Comparison of ENCODE assay signal across 9 cellular contexts in genomic region chr6:130602151-130602770, GRCh38.
A peak's percentile ranks its signal among the peaks of the same experiment; 100 is the strongest.
DNase-seq lines count a peak whose midpoint lies in the region; ATAC-seq, FAIRE-seq and TF ChIP-seq lines count a peak whose summit lies in the region.
"Had no signal": no experiment of that assay in that cellular context is flagged by ENCODE, and none has a peak within 500 bp of the region (broad histone marks: within the 10 kb centered on the region; RNA-seq: fewer than 3 reads in every experiment).

No MANE protein-coding gene starts in this region.

- TF ChIP-seq CTCF in brain microvascular endothelial cell (IDR thresholded peaks at IDR 0.05; ENCODE audit: low read depth, low read length, missing control alignments): no peak
- TF ChIP-seq CTCF in omental fat pad (IDR thresholded peaks at IDR 0.05): no peak
- TF ChIP-seq CTCF in lower leg skin (IDR thresholded peaks at IDR 0.05): no peak

- no peak for FAIRE-seq in frontal cortex (lab: Jason Lieb, UNC)

- in situ Hi-C loops in brain microvascular endothelial cell (cut with HindIII; ENCODE audit: low pct_ligation_motif_present, low sequenced_read_pairs): no loop called here

- no peaks in the 10 kb centered on the region for H3K27me3 ChIP-seq in brain microvascular endothelial cell (replicated peaks)
- H3K27me3 ChIP-seq: right atrium auricular region had no signal

- H3K27ac ChIP-seq in brain microvascular endothelial cell: peak overlapping the region; percentile 93
- H3K27ac ChIP-seq: right atrium auricular region had no signal

- intact Hi-C loops in lower leg skin (cut with DNase I; ENCODE audit: low total_unique reads): no loop called here

- no peak for TF ChIP-seq POLR2A in lower leg skin (IDR thresholded peaks at IDR 0.05)

- H3K36me3 ChIP-seq in brain microvascular endothelial cell (replicated peaks): no peaks in the 10 kb centered on the region
- H3K36me3 ChIP-seq: right atrium auricular region had no signal

- 28 to 33% methylated on average over 8 of the region's 8 CpGs for WGBS in lower leg skin, 2 donors

- ATAC-seq in omental fat pad (ENCODE audit: low FRiP score): peak; percentile 73
- no peak for ATAC-seq in GM18873 (IDR thresholded peaks at IDR 0.05; ENCODE audit: low FRiP score, unreplicated experiment)

- peak; percentile 12 for DNase-seq in GF-D8 (lab: John Stamatoyannopoulos, UW)
- DNase-seq in NCI-H460 (ENCODE audit: extremely low read depth, low read depth): peak; percentile 7
- DNase-seq in brain microvascular endothelial cell: peak; percentile 96
- no peak for DNase-seq in omental fat pad (ENCODE audit: low spot score)
- DNase-seq in NCI-H748 treated with DMSO at 0.1 percent for 48 hours (lab: John Stamatoyannopoulos, UW): no peak
- no peak for DNase-seq in lower leg skin (ENCODE audit: low spot score in 2 of 2)
- no peak for DNase-seq in frontal cortex (ENCODE audit: low spot score in 2 of 2)

- H3K4me3 ChIP-seq in brain microvascular endothelial cell (ENCODE audit: low read depth, low read length) (no peak overlapping the region), lower leg skin (ENCODE audit: low read depth, poor library complexity, severe bottlenecking) (no peak overlapping the region)
- H3K4me3 ChIP-seq: right atrium auricular region had no signal

Comparison
In these comparisons a context has a peak if more than half of its experiments do, and no peak if none do; other contexts are left out.
1. DNase-seq: peak in GF-D8 (single experiment), NCI-H460 (single experiment) and brain microvascular endothelial cell (single experiment); none in omental fat pad (single experiment), NCI-H748 treated with DMSO at 0.1 percent for 48 hours (single experiment), lower leg skin (0 of 2) and frontal cortex (0 of 2).